11 cellular contexts compared by ENCODE assay signal in genomic region chr2:102436284-102436683, GRCh38. TPM values are rescaled to one million over a fixed set of nuclear protein-coding genes. Genes with fewer than 3 reads are reported as not detected.
DNase-seq lines count a peak whose midpoint lies in the region; ATAC-seq and TF ChIP-seq lines count a peak whose summit lies in the region.
"Had no signal": no experiment of that assay in that cellular context is flagged by ENCODE, and none has a peak within 500 bp of the region (broad histone marks: within the 10 kb centered on the region; RNA-seq: fewer than 3 reads in every experiment).

No MANE protein-coding gene starts in this region.

- TF ChIP-seq CTCF in astrocyte of the spinal cord (IDR thresholded peaks at IDR 0.05; ENCODE audit: low read depth, low read length) = no peak

- DNase-seq in Daoy (ENCODE audit: low read depth) (peak; percentile 50), astrocyte of the spinal cord (ENCODE audit: low read depth, low spot score) (peak; percentile 56), myocyte (ENCODE audit: low read depth) (peak; percentile 67), nucleus accumbens (lab: John Stamatoyannopoulos, UW) (no peak), NCI-H2081 treated with DMSO at 0.1 percent for 48 hours (lab: John Stamatoyannopoulos, UW) (no peak), NCI-H82 treated with DMSO at 0.1 percent for 48 hours (lab: John Stamatoyannopoulos, UW; ENCODE audit: unreplicated experiment) (no peak)
- DNase-seq: DMS79 treated with DMSO at 0.1 percent for 48 hours, occipital lobe, Right ventricle myocardium superior had no signal

- no peak overlapping the region for H3K4me3 ChIP-seq in astrocyte of the spinal cord (ENCODE audit: low read depth, low read length)

- in situ Hi-C loops in astrocyte of the spinal cord (cut with HindIII; ENCODE audit: low sequenced_read_pairs) = no loop called here

- peak; percentile 37 for ATAC-seq in HG02885 (IDR thresholded peaks at IDR 0.05; ENCODE audit: poor library complexity, unreplicated experiment)
- no peak for ATAC-seq in GM21423 (IDR thresholded peaks at IDR 0.05; ENCODE audit: unreplicated experiment)

RNA-seq across cellular contexts. Expression of gene IL18RAP, which starts 13.3 kb away (rescaled TPM):
- 0.12 TPM in 1 of 2 replicates, not detected in the other for total RNA-seq in Daoy (2014; rRNA removed; shearing (Covaris generic))
- not detected in 2 replicates for total RNA-seq in myocyte
- polyA plus RNA-seq in myocyte (2012) = not detected

RNA-seq across cellular contexts. Expression of gene SLC9A4, which starts 36.7 kb away (rescaled TPM):
- not detected in 2 replicates for total RNA-seq in Daoy (2014; rRNA removed; shearing (Covaris generic))
- 0.24 and 0.42 TPM in 2 replicates for total RNA-seq in myocyte
- 0.14 TPM for polyA plus RNA-seq in myocyte (2012)
- total RNA-seq: Right ventricle myocardium superior had no signal

Comparison
In these comparisons a context has a peak if more than half of its experiments do, and no peak if none do; other contexts are left out.
1. DNase-seq: peak in Daoy (single experiment), astrocyte of the spinal cord (single experiment) and myocyte (single experiment); none in nucleus accumbens (0 of 56), NCI-H2081 treated with DMSO at 0.1 percent for 48 hours (single experiment) and NCI-H82 treated with DMSO at 0.1 percent for 48 hours (single experiment).